16 cellular contexts compared by ENCODE assay signal in the genomic region with DNA sequence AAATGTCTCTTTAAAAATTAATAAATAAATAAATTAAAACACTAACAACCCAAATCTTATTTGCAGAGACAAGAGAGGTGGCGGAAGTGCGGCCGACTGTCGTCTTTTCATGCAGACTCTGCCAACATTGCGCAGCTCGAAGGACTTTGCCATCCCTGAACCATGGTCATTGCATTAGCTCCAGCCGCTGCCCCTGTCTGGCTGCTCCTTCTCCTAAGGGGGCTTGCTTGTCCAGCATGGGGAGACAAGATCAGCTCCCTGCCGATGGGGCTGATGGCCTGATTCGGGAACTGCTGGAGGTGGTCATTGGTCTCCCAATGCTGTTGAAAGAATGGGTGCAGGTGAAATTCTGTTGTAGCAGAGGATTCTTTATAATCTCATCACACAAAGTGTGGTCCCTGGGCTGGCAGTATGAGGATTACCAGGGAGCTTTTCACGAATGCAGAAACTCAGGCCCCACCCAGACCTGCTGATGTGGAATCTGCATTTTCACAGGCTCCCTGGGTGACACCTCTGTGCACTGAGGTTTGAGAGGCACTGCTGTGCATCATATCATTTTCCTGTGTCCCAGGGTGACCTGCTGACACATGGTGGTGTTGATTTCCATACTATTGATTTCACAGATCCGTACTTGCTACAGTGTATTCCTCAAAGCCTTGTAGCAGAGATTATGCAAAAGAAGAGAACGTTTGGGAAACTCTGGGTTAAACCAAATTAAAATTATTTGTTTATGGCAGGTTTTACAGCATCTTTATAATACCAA.
DNase-seq lines count a peak whose midpoint lies in the region; ATAC-seq, FAIRE-seq and TF ChIP-seq lines count a peak whose summit lies in the region.
"Had no signal": no experiment of that assay in that cellular context is flagged by ENCODE, and none has a peak within 500 bp of the region (broad histone marks: within the 10 kb centered on the region; RNA-seq: fewer than 3 reads in every experiment).

No MANE protein-coding gene starts in this region.

- TF ChIP-seq EP300 in HepG2 (IDR thresholded peaks at IDR 0.05; ENCODE audit: low read depth in 2 of 2, low read length in 2 of 2) (no peak), HepG2 (CRISPR knock-in tag; IDR thresholded peaks at IDR 0.05; ENCODE audit: borderline replicate concordance) (no peak), neural cell (conservative IDR thresholded peaks at IDR 0.05; ENCODE audit: poor library complexity, severe bottlenecking) (no peak)

- in situ Hi-C loops in HepG2 (cut with HindIII; ENCODE audit: extremely low pct_ligation_motif_present, low pct_unique_long_range_greater_than_20kb), result no loop called here

- H3K9ac ChIP-seq in HepG2 (ENCODE audit: insufficient read depth, low read depth, low read length) (no peak overlapping the region), neural cell (ENCODE audit: low read length) (no peak overlapping the region)

- POLR2A ChIA-PET in HepG2 (lab: Yijun Ruan, JAX), result no interaction called here

- CTCF ChIA-PET in HepG2 (lab: Yijun Ruan, JAX; ENCODE audit: low intra/inter-chr PET ratio, low total read pairs), result no interaction called here

- TF ChIP-seq POLR2A in right lobe of liver (IDR thresholded peaks at IDR 0.05), result no peak
- TF ChIP-seq POLR2A in HepG2 (IDR thresholded peaks at IDR 0.05; ENCODE audit: insufficient read depth in 1 of 2, low read depth in 2 of 2, low read length in 2 of 2), result no peak

- no peaks in the 10 kb centered on the region for H3K79me2 ChIP-seq in HepG2 (ENCODE audit: insufficient read depth, low read length)
- H3K79me2 ChIP-seq in neural cell (replicated peaks; ENCODE audit: insufficient read depth, low read length), result no peaks in the 10 kb centered on the region

- H2AFZ ChIP-seq in HepG2 (ENCODE audit: low read length), result no peak overlapping the region
- H2AFZ ChIP-seq in neural cell (ENCODE audit: low read depth, low read length), result peak overlapping the region; percentile 9

- intact Hi-C loops in right lobe of liver (cut with DNase I), result no loop called here
- intact Hi-C loops in HepG2 (cut with micrococcal nuclease; ENCODE audit: unreplicated experiment), result no loop called here

- no peaks in the 10 kb centered on the region for H3K9me3 ChIP-seq in right lobe of liver
- H3K9me3 ChIP-seq in HepG2 (ENCODE audit: low read length), result no peaks in the 10 kb centered on the region
- H3K9me3 ChIP-seq in neural cell (ENCODE audit: low read length), result no peaks in the 10 kb centered on the region
- H3K9me3 ChIP-seq: HAP-1 had no signal

- H3F3A ChIP-seq in neural cell (ENCODE audit: insufficient read depth, low read length, poor library complexity, severe bottlenecking), result no peaks in the 10 kb centered on the region

- H3K27ac ChIP-seq in right lobe of liver (no peak overlapping the region), HepG2 (ENCODE audit: extremely low read length, insufficient read depth, low read length) (no peak overlapping the region), neural cell (ENCODE audit: low read length) (no peak overlapping the region)

- H3K36me3 ChIP-seq in right lobe of liver (no peaks in the 10 kb centered on the region), HepG2 (replicated peaks in 1 of 2; ENCODE audit: control insufficient read depth in 1 of 2, insufficient read depth in 2 of 2, low read length in 2 of 2) (no peaks in the 10 kb centered on the region), neural cell (ENCODE audit: insufficient read depth, low read length) (no peaks in the 10 kb centered on the region)
- H3K36me3 ChIP-seq: HAP-1 had no signal

- no peak overlapping the region; the same call in 1 of the 2 replicates for H3K4me2 ChIP-seq in HepG2 (ENCODE audit: low read depth, low read length)
- no peak overlapping the region for H3K4me2 ChIP-seq in neural cell (ENCODE audit: low read length)

- H3K27me3 ChIP-seq in right lobe of liver, result no peaks in the 10 kb centered on the region
- peaks cover 0 to 47% of the 10 kb centered on the region in 2 experiments; a peak in 3 of 5 replicates for H3K27me3 ChIP-seq in HepG2 (ENCODE audit: control insufficient read depth in 1 of 2, insufficient read depth in 2 of 2, low read length in 2 of 2)
- no peaks in the 10 kb centered on the region for H3K27me3 ChIP-seq in neural cell (ENCODE audit: insufficient read depth, low read depth, low read length)

- H4K20me1 ChIP-seq in HepG2 (ENCODE audit: insufficient read depth, low read length), result no peaks in the 10 kb centered on the region
- H4K20me1 ChIP-seq in neural cell (ENCODE audit: insufficient read depth), result no peaks in the 10 kb centered on the region

- TF ChIP-seq CTCF in right lobe of liver (IDR thresholded peaks at IDR 0.05) (no peak), HepG2 (CRISPR knock-in tag; IDR thresholded peaks at IDR 0.05) (no peak), neural cell (IDR thresholded peaks at IDR 0.05; ENCODE audit: poor library complexity, severe bottlenecking) (no peak)

- no peak overlapping the region for H3K4me3 ChIP-seq in right lobe of liver
- no peak overlapping the region for H3K4me3 ChIP-seq in HepG2 (replicated peaks in 1 of 3; ENCODE audit: insufficient read depth in 1 of 3, low read depth in 2 of 3, low read length in 3 of 3)
- H3K4me3 ChIP-seq in neural cell (ENCODE audit: low read length), result no peak overlapping the region
- H3K4me3 ChIP-seq: HAP-1 had no signal

- DNase-seq in right lobe of liver (peak in 2 of 3 donors; percentile 52 to 72), HepG2 (ENCODE audit: low spot score) (no peak), ecto neural progenitor cell (ENCODE audit: low spot score) (peak; percentile 36), ureter (ENCODE audit: low spot score) (peak; percentile 31), HuH-7.5 (ENCODE audit: low spot score) (no peak), SW480 (ENCODE audit: low spot score) (no peak)
- DNase-seq: COR-L47; DMS153; NCI-H1105; NCI-H187 treated with DMSO at 0.1 percent for 48 hours; NCI-H524; NK-92 treated with Interleukin-12 subunit alpha and Interleukin-12 subunit beta, amount 100 ng/mL, for 24 hours; SIG-M5 had no signal

- no peaks in the 10 kb centered on the region for H3K9me2 ChIP-seq in neural cell (ENCODE audit: insufficient read depth, low read length)

- no peak for FAIRE-seq in HepG2 (lab: Jason Lieb, UNC)

- ATAC-seq in right lobe of liver, result peak in 3 of 4 donors; percentile 27 to 69 (median 68)
- no peak for ATAC-seq in HepG2
- no peak for ATAC-seq in GM18867 (IDR thresholded peaks at IDR 0.05; ENCODE audit: unreplicated experiment)

- H3K4me1 ChIP-seq in right lobe of liver, result peaks cover 0 to 11% (median 3%) of the 10 kb centered on the region in 4 donors
- peaks cover 36% of the 10 kb centered on the region for H3K4me1 ChIP-seq in HepG2 (ENCODE audit: insufficient read depth, low read length)
- H3K4me1 ChIP-seq: HAP-1 had no signal

- no TSS peak for BruUV-seq in HepG2 (replicated peaks; lab: Mats Ljungman, UMichigan)

- TF ChIP-seq RAD21 in HepG2 (CRISPR knock-in tag; IDR thresholded peaks at IDR 0.05) (no peak), neural cell (conservative IDR thresholded peaks at IDR 0.05) (no peak)

- whole genome bisulfite sequencing in right lobe of liver (ENCODE audit: insufficient coverage, low coverage, low lambda C conversion rate, missing lambda C conversion rate), result 61% methylated on average over 8 of the region's 12 CpGs
- WGBS in HepG2 (ENCODE audit: low lambda C conversion rate), result 12% methylated on average over 10 of the region's 12 CpGs

TF ChIP-seq in HepG2, 621 proteins besides CTCF, POLR2A, EP300 and RAD21 (continues in another document):
- TF ChIP-seq, protein P1, sequence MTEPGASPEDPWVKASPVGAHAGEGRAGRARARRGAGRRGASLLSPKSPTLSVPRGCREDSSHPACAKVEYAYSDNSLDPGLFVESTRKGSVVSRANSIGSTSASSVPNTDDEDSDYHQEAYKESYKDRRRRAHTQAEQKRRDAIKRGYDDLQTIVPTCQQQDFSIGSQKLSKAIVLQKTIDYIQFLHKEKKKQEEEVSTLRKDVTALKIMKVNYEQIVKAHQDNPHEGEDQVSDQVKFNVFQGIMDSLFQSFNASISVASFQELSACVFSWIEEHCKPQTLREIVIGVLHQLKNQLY (CRISPR knock-in tag; IDR thresholded peaks at IDR 0.05), result no peak
- TF ChIP-seq HDAC6 (IDR thresholded peaks at IDR 0.05; ENCODE audit: low read depth, low read length) (no peak), FOSL2 (CRISPR knock-in tag; IDR thresholded peaks at IDR 0.05) (no peak), SMC3 (IDR thresholded peaks at IDR 0.05; ENCODE audit: low read length) (no peak), AHR (CRISPR knock-in tag; IDR thresholded peaks at IDR 0.05) (no peak), MZF1 (CRISPR knock-in tag; IDR thresholded peaks at IDR 0.05; ENCODE audit: borderline replicate concordance) (no peak), YEATS2 (CRISPR knock-in tag; IDR thresholded peaks at IDR 0.05; ENCODE audit: borderline replicate concordance) (no peak)

TF ChIP-seq in neural cell, 6 proteins besides CTCF, POLR2A, EP300 and RAD21:
- TF ChIP-seq MXI1 (conservative IDR thresholded peaks at IDR 0.05; ENCODE audit: poor library complexity, severe bottlenecking) (no peak), SMC3 (conservative IDR thresholded peaks at IDR 0.05; ENCODE audit: poor library complexity) (no peak), POLR2AphosphoS5 (IDR thresholded peaks at IDR 0.05) (no peak)

Comparison
In these comparisons a context has a peak if more than half of its experiments do, and no peak if none do; other contexts are left out.
1. ATAC-seq: peak in right lobe of liver (3 of 4); none in HepG2 (single experiment) and GM18867 (single experiment).
2. DNase-seq: peak in right lobe of liver (2 of 3), ecto neural progenitor cell (single experiment) and ureter (single experiment); none in HepG2 (single experiment), HuH-7.5 (single experiment) and SW480 (single experiment).